Comparison of ENCODE assay signal across 18 cellular contexts in genomic region chr14:26415618-26416123, GRCh38.
A peak's percentile ranks its signal among the peaks of the same experiment; 100 is the strongest.
DNase-seq lines count a peak whose midpoint lies in the region; ATAC-seq and TF ChIP-seq lines count a peak whose summit lies in the region.
"Had no signal": no experiment of that assay in that cellular context is flagged by ENCODE, and none has a peak within 500 bp of the region (broad histone marks: within the 10 kb centered on the region; RNA-seq: fewer than 3 reads in every experiment).

No MANE protein-coding gene starts in this region.

- no peak overlapping the region for H3K27ac Mint-ChIP-seq in activated CD4-positive, alpha-beta T cell treated with anti-CD3 and anti-CD28 coated beads, Interleukin-2, amount 10 ng/mL, durations not matched to agents 24 days and 14 days
- H3K27ac Mint-ChIP-seq: activated naive CD8-positive, alpha-beta T cell treated with anti-CD3 and anti-CD28 coated beads, Interleukin-2, amount 10 ng/mL, durations not matched to agents 7 days and 5 days; activated T-helper 1 cell treated with anti-CD3 and anti-CD28 coated beads, Interleukin-12 subunit alpha, Interleukin-12 subunit beta, Interleukin-2, Interleukin-4 antibody, amounts not matched to agents 30 ng/mL and 10 ng/mL and 1 ng/mL, durations not matched to agents 14 hours and 24 hours and 36 hours; natural killer cell treated with Interleukin-12 subunit alpha and Interleukin-12 subunit beta and Interleukin-15 and Interleukin-18, amount 100 ng/mL, for 72 hours; stimulated activated naive CD8-positive, alpha-beta T cell treated with anti-CD3 and anti-CD28 coated beads, Interleukin-15, amount 100 ng/mL, for 72 hours; T-helper 1 cell treated with Interleukin-12 subunit alpha and Interleukin-12 subunit beta and Interleukin-4 antibody, amounts not matched to agents 30 μg/mL and 1 μg/mL, for 36 hours; WTC11 had no signal

- TF ChIP-seq CTCF in MM.1S (IDR thresholded peaks at IDR 0.05; ENCODE audit: low read length) = no peak

- intact Hi-C loops in sciatic nerve (cut with DNase I) = no loop called here
- intact Hi-C loops in activated CD4-positive, alpha-beta T cell treated with anti-CD3 and anti-CD28 coated beads, Interleukin-2, amount 10 ng/mL, durations not matched to agents 24 days and 14 days (cut with micrococcal nuclease) = no loop called here

- H3K4me2 ChIP-seq in GM23248 (ENCODE audit: unreplicated experiment) (peak overlapping the region; percentile 22), MM.1S (ENCODE audit: low read depth, low read length) (no peak overlapping the region)

- H3K4me3 ChIP-seq in GM23248 (no peak overlapping the region), MM.1S (ENCODE audit: low read length) (no peak overlapping the region)
- H3K4me3 ChIP-seq: cardiac muscle cell, lower lobe of right lung had no signal

- H3K27me3 ChIP-seq in GM23248 (replicated peaks; ENCODE audit: insufficient read depth) = no peaks in the 10 kb centered on the region
- H3K27me3 ChIP-seq in MM.1S (replicated peaks; ENCODE audit: insufficient read depth, low read length) = no peaks in the 10 kb centered on the region
- H3K27me3 ChIP-seq: cardiac muscle cell had no signal

- H3K27me3 Mint-ChIP-seq in activated CD4-positive, alpha-beta T cell treated with anti-CD3 and anti-CD28 coated beads, Interleukin-2, amount 10 ng/mL, durations not matched to agents 24 days and 14 days = no peaks in the 10 kb centered on the region
- H3K27me3 Mint-ChIP-seq: activated naive CD8-positive, alpha-beta T cell treated with anti-CD3 and anti-CD28 coated beads, Interleukin-2, amount 10 ng/mL, durations not matched to agents 7 days and 5 days; natural killer cell treated with Interleukin-12 subunit alpha and Interleukin-12 subunit beta and Interleukin-15 and Interleukin-18, amount 100 ng/mL, for 72 hours; stimulated activated naive CD8-positive, alpha-beta T cell treated with anti-CD3 and anti-CD28 coated beads, Interleukin-15, amount 100 ng/mL, for 72 hours had no signal

- no peaks in the 10 kb centered on the region for H3K9me3 ChIP-seq in GM23248 (ENCODE audit: low read depth)
- H3K9me3 ChIP-seq in MM.1S (replicated peaks; ENCODE audit: insufficient read depth, low read length) = no peaks in the 10 kb centered on the region
- H3K9me3 ChIP-seq: lower lobe of right lung had no signal

- DNase-seq in GM23248 (peak; percentile 48), cerebellar nuclear complex (lab: John Stamatoyannopoulos, UW) (peak; percentile 7 to 67), left lobe of liver (ENCODE audit: low spot score) (peak; percentile 51), sciatic nerve (ENCODE audit: low spot score) (peak; percentile 82), MM.1S (no peak), NCI-H187 (lab: John Stamatoyannopoulos, UW) (no peak), SIG-M5 treated with dmso at 0.1 percent for 504 hours (lab: John Stamatoyannopoulos, UW; ENCODE audit: unreplicated experiment) (no peak)
- DNase-seq in activated CD4-positive, alpha-beta T cell treated with anti-CD3 and anti-CD28 coated beads, Interleukin-2, amount 10 ng/mL, durations not matched to agents 24 days and 14 days = no peak
- DNase-seq: activated naive CD8-positive, alpha-beta T cell treated with anti-CD3 and anti-CD28 coated beads, Interleukin-2, amount 10 ng/mL, durations not matched to agents 7 days and 5 days; effector CD8-positive, alpha-beta T cell; lower lobe of right lung; NCI-H345; stimulated activated naive CD8-positive, alpha-beta T cell treated with anti-CD3 and anti-CD28 coated beads, Interleukin-15, amount 100 ng/mL, for 72 hours had no signal

- no peak overlapping the region for H3K4me3 Mint-ChIP-seq in activated CD4-positive, alpha-beta T cell treated with anti-CD3 and anti-CD28 coated beads, Interleukin-2, amount 10 ng/mL, durations not matched to agents 24 days and 14 days
- H3K4me3 Mint-ChIP-seq: activated naive CD8-positive, alpha-beta T cell treated with anti-CD3 and anti-CD28 coated beads, Interleukin-2, amount 10 ng/mL, durations not matched to agents 7 days and 5 days; activated T-helper 1 cell treated with anti-CD3 and anti-CD28 coated beads, Interleukin-12 subunit alpha, Interleukin-12 subunit beta, Interleukin-2, Interleukin-4 antibody, amounts not matched to agents 30 ng/mL and 10 ng/mL and 1 ng/mL, durations not matched to agents 14 hours and 24 hours and 36 hours; natural killer cell treated with Interleukin-12 subunit alpha and Interleukin-12 subunit beta and Interleukin-15 and Interleukin-18, amount 100 ng/mL, for 72 hours; stimulated activated naive CD8-positive, alpha-beta T cell treated with anti-CD3 and anti-CD28 coated beads, Interleukin-15, amount 100 ng/mL, for 72 hours; T-helper 1 cell treated with Interleukin-12 subunit alpha and Interleukin-12 subunit beta and Interleukin-4 antibody, amounts not matched to agents 30 μg/mL and 1 μg/mL, for 36 hours; WTC11 had no signal

- H3F3A ChIP-seq in GM23248 (ENCODE audit: insufficient read depth) = no peaks in the 10 kb centered on the region
- H3F3A ChIP-seq in MM.1S (ENCODE audit: insufficient read depth, low read length) = no peaks in the 10 kb centered on the region

- H3K79me2 ChIP-seq in GM23248 (ENCODE audit: insufficient read depth) (no peaks in the 10 kb centered on the region), MM.1S (ENCODE audit: low read length) (no peaks in the 10 kb centered on the region)

- H3K9ac ChIP-seq in GM23248 (no peak overlapping the region), MM.1S (ENCODE audit: low read length) (no peak overlapping the region)

- H3K27ac ChIP-seq in GM23248 (no peak overlapping the region), MM.1S (ENCODE audit: low read length) (no peak overlapping the region)
- H3K27ac ChIP-seq: cardiac muscle cell, lower lobe of right lung had no signal

- H3K4me1 ChIP-seq in GM23248 (ENCODE audit: insufficient read depth) = no peaks in the 10 kb centered on the region
- H3K4me1 ChIP-seq in MM.1S (ENCODE audit: low read length) = no peaks in the 10 kb centered on the region
- H3K4me1 ChIP-seq: lower lobe of right lung had no signal

- H2AFZ ChIP-seq in GM23248 (0 out of 2 replicates have a peak overlapping the region, but pooled peaks have one; percentile 5), MM.1S (ENCODE audit: low read length) (no peak overlapping the region)

- H3K9me3 Mint-ChIP-seq in activated CD4-positive, alpha-beta T cell treated with anti-CD3 and anti-CD28 coated beads, Interleukin-2, amount 10 ng/mL, durations not matched to agents 24 days and 14 days = peaks cover 13% of the 10 kb centered on the region

- H3K4me1 Mint-ChIP-seq in activated CD4-positive, alpha-beta T cell treated with anti-CD3 and anti-CD28 coated beads, Interleukin-2, amount 10 ng/mL, durations not matched to agents 24 days and 14 days = no peaks in the 10 kb centered on the region
- H3K4me1 Mint-ChIP-seq: activated naive CD8-positive, alpha-beta T cell treated with anti-CD3 and anti-CD28 coated beads, Interleukin-2, amount 10 ng/mL, durations not matched to agents 7 days and 5 days; stimulated activated naive CD8-positive, alpha-beta T cell treated with anti-CD3 and anti-CD28 coated beads, Interleukin-15, amount 100 ng/mL, for 72 hours had no signal

- H3K9me2 ChIP-seq in GM23248 (ENCODE audit: insufficient read depth) (no peaks in the 10 kb centered on the region), MM.1S (replicated peaks; ENCODE audit: insufficient read depth, low read length) (no peaks in the 10 kb centered on the region)

- WGBS in GM23248 (ENCODE audit: low coverage in 1 of 2, low lambda C conversion rate in 2 of 2, missing lambda C conversion rate in 2 of 2), 2 experiments = 2% methylated on average over 7 of the region's 7 CpGs

- no peaks in the 10 kb centered on the region for H4K20me1 ChIP-seq in GM23248 (ENCODE audit: insufficient read depth)
- no peaks in the 10 kb centered on the region for H4K20me1 ChIP-seq in MM.1S (ENCODE audit: insufficient read depth, low read length)

- ATAC-seq in left lobe of liver (peak; percentile 77), sciatic nerve (peak; percentile 96)
- ATAC-seq: natural killer cell treated with Interleukin-12 subunit alpha and Interleukin-12 subunit beta and Interleukin-15 and Interleukin-18, amount 100 ng/mL, for 72 hours; stimulated activated naive CD8-positive, alpha-beta T cell treated with anti-CD3 and anti-CD28 coated beads, Interleukin-15, amount 100 ng/mL, for 72 hours; WTC11 had no signal

- no peaks in the 10 kb centered on the region for H3K36me3 Mint-ChIP-seq in activated CD4-positive, alpha-beta T cell treated with anti-CD3 and anti-CD28 coated beads, Interleukin-2, amount 10 ng/mL, durations not matched to agents 24 days and 14 days (ENCODE audit: low read depth)
- H3K36me3 Mint-ChIP-seq: activated naive CD8-positive, alpha-beta T cell treated with anti-CD3 and anti-CD28 coated beads, Interleukin-2, amount 10 ng/mL, durations not matched to agents 7 days and 5 days; natural killer cell treated with Interleukin-12 subunit alpha and Interleukin-12 subunit beta and Interleukin-15 and Interleukin-18, amount 100 ng/mL, for 72 hours; WTC11 had no signal

- in situ Hi-C loops in GM23248 (cut with MboI) = no loop called here

- no peaks in the 10 kb centered on the region for H3K36me3 ChIP-seq in GM23248 (ENCODE audit: low read depth)
- no peaks in the 10 kb centered on the region for H3K36me3 ChIP-seq in MM.1S (replicated peaks; ENCODE audit: insufficient read depth, low read length)
- H3K36me3 ChIP-seq: cardiac muscle cell, lower lobe of right lung had no signal

Comparison
In these comparisons a context has a peak if more than half of its experiments do, and no peak if none do; other contexts are left out.
1. DNase-seq: peak in GM23248 (single experiment), cerebellar nuclear complex (2 of 2), left lobe of liver (single experiment) and sciatic nerve (single experiment); none in activated CD4-positive, alpha-beta T cell treated with anti-CD3 and anti-CD28 coated beads, Interleukin-2, amount 10 ng/mL, durations not matched to agents 24 days and 14 days (single experiment), MM.1S (single experiment), NCI-H187 (0 of 2) and SIG-M5 treated with dmso at 0.1 percent for 504 hours (single experiment).